In genomic region chr1:221758455-221758854, GRCh38 we compare ENCODE assay signal across 26 cellular contexts.
"Had no signal": no experiment of that assay in that cellular context is flagged by ENCODE, and none has a peak within 500 bp of the region (broad histone marks: within the 10 kb centered on the region; RNA-seq: fewer than 3 reads in every experiment).

No MANE protein-coding gene starts in this region.

- DNase-seq: activated CD4-positive, alpha-beta memory T cell treated with anti-CD3 and anti-CD28 coated beads, Interleukin-2, amount 10 ng/mL, durations not matched to agents 7 days and 5 days; activated CD4-positive, alpha-beta T cell treated with anti-CD3 and anti-CD28 coated beads, Interleukin-2, amount 10 ng/mL, durations not matched to agents 24 days and 14 days; activated CD4-positive, CD25-positive, alpha-beta regulatory T cell treated with anti-CD3 and anti-CD28 coated beads, Interleukin-2, amount 50 U/mL, for 72 hours; activated effector memory CD4-positive, alpha-beta T cell treated with Interleukin-2 at 50 U/mL for 16 hours; activated naive CD4-positive, alpha-beta T cell treated with Interleukin-2 at 50 U/mL for 16 hours; activated naive CD8-positive, alpha-beta T cell treated with anti-CD3 and anti-CD28 coated beads, Interleukin-2, amount 10 ng/mL, durations not matched to agents 7 days and 5 days; activated T-cell treated with anti-CD3 and anti-CD28 coated beads for 4 hours; activated T-cell treated with anti-CD3 and anti-CD28 coated beads, Interleukin-2, amount 50 U/mL, for 72 hours; brain microvascular endothelial cell; caudate nucleus; cortex of kidney; effector memory CD8-positive, alpha-beta T cell; foreskin melanocyte; heart right ventricle; left lung; lower lobe of right lung; mucosa of descending colon; stimulated activated CD4-positive, alpha-beta T cell treated with anti-CD3 and anti-CD28 coated beads, Interleukin-15, amount 100 ng/mL, for 24 hours; stimulated activated CD4-positive, alpha-beta T cell treated with anti-CD3 and anti-CD28 coated beads, Interleukin-2, amount 100 ng/mL, for 24 hours; stimulated activated naive CD8-positive, alpha-beta T cell treated with anti-CD3 and anti-CD28 coated beads, Interleukin-15, Interleukin-2, amounts not matched to agents 100 U/mL and 50 U/mL, for 24 hours; T-helper 17 cell; uterus had no signal

- H3K4me3 ChIP-seq: esophagus muscularis mucosa, heart right ventricle, left lung, lower lobe of right lung, mucosa of descending colon, right atrium auricular region, thoracic aorta, uterus had no signal

- FAIRE-seq: astrocyte had no signal

- ATAC-seq: activated T-cell treated with anti-CD3 and anti-CD28 coated beads, Interleukin-2, amount 50 U/mL, for 72 hours; effector memory CD8-positive, alpha-beta T cell; heart right ventricle; left lung; lower lobe of right lung; mucosa of descending colon; stimulated activated naive CD8-positive, alpha-beta T cell treated with anti-CD3 and anti-CD28 coated beads, Interleukin-15, Interleukin-2, amounts not matched to agents 100 U/mL and 50 U/mL, for 24 hours; T-helper 17 cell had no signal

- H3K27me3 ChIP-seq: brain microvascular endothelial cell, esophagus muscularis mucosa, heart right ventricle, left lung, right atrium auricular region, uterus had no signal

- H3K4me1 ChIP-seq: esophagus muscularis mucosa, left lung, lower lobe of right lung, right atrium auricular region, uterus had no signal

- H3K9me3 ChIP-seq: esophagus muscularis mucosa, heart right ventricle, left lung, lower lobe of right lung, mucosa of descending colon, right atrium auricular region, thoracic aorta, uterus had no signal

- H3K36me3 ChIP-seq: brain microvascular endothelial cell, esophagus muscularis mucosa, heart right ventricle, left lung, lower lobe of right lung, right atrium auricular region, thoracic aorta, uterus had no signal

- H3K27ac ChIP-seq: brain microvascular endothelial cell, esophagus muscularis mucosa, heart right ventricle, left lung, lower lobe of right lung, right atrium auricular region, thoracic aorta, uterus had no signal
